In genomic region chr2:200703132-200703925, GRCh38 we compare ENCODE assay signal across 9 cellular contexts.
DNase-seq lines count a peak whose midpoint lies in the region; ATAC-seq, FAIRE-seq and TF ChIP-seq lines count a peak whose summit lies in the region.
"Had no signal": no experiment of that assay in that cellular context is flagged by ENCODE, and none has a peak within 500 bp of the region (broad histone marks: within the 10 kb centered on the region; RNA-seq: fewer than 3 reads in every experiment).

No MANE protein-coding gene starts in this region.

- H3K27me3 Mint-ChIP-seq in CD14-positive monocyte (ENCODE audit: low read depth in 3 of 3) = peaks cover 0 to 4% (median 0%) of the 10 kb centered on the region in 3 donors
- no peaks in the 10 kb centered on the region for H3K27me3 Mint-ChIP-seq in activated T-helper 17 cell treated with anti-CD3 and anti-CD28 coated beads, Interleukin-2, amount 50 U/mL, for 72 hours

- H3K36me3 ChIP-seq in heart left ventricle (no peaks in the 10 kb centered on the region), small intestine (ENCODE audit: control insufficient read depth in 2 of 2, insufficient read depth in 2 of 2, low read length in 2 of 2) (no peaks in the 10 kb centered on the region)
- H3K36me3 ChIP-seq: SJSA1 had no signal

- FAIRE-seq in small intestine (lab: Jason Lieb, UNC) = no peak

- no peaks in the 10 kb centered on the region for H3K9me3 Mint-ChIP-seq in CD14-positive monocyte
- H3K9me3 Mint-ChIP-seq in activated T-helper 17 cell treated with anti-CD3 and anti-CD28 coated beads, Interleukin-2, amount 50 U/mL, for 72 hours = no peaks in the 10 kb centered on the region

- peak; percentile 74 for TF ChIP-seq CTCF in CD14-positive monocyte (IDR thresholded peaks at IDR 0.05)
- peak; percentile 55 for TF ChIP-seq CTCF in GM13977 (IDR thresholded peaks at IDR 0.05; ENCODE audit: extremely low read depth, insufficient read depth, missing control alignments)
- TF ChIP-seq CTCF in heart left ventricle (IDR thresholded peaks at IDR 0.05) = peak in 11 of 12 donors; percentile 13 to 67 (median 57)

- peak; percentile 84 for ATAC-seq in activated T-helper 17 cell treated with anti-CD3 and anti-CD28 coated beads, Interleukin-2, amount 50 U/mL, for 72 hours (replicated peaks)
- ATAC-seq in heart left ventricle = no peak
- no peak for ATAC-seq in HG03460 (IDR thresholded peaks at IDR 0.05; ENCODE audit: unreplicated experiment)
- no peak for ATAC-seq in HG02763 (IDR thresholded peaks at IDR 0.05; ENCODE audit: unreplicated experiment)

- in situ Hi-C loops in GM13977 (cut with MboI; ENCODE audit: low pct_unique_long_range_greater_than_20kb, low sequenced_read_pairs, unreplicated experiment) = no loop called here

- H3K9me3 ChIP-seq in heart left ventricle (no peaks in the 10 kb centered on the region), small intestine (ENCODE audit: control insufficient read depth, low read depth) (no peaks in the 10 kb centered on the region)
- H3K9me3 ChIP-seq: SJSA1 had no signal

- 48 to 56% (median 49%) methylated on average over 6 of the region's 6 CpGs for WGBS in heart left ventricle, 4 donors
- 16 to 33% (median 16%) methylated on average over 6 of the region's 6 CpGs for WGBS in small intestine, 3 donors

- H3K27me3 ChIP-seq in heart left ventricle (no peaks in the 10 kb centered on the region), small intestine (ENCODE audit: control insufficient read depth in 2 of 2, insufficient read depth in 2 of 2, low read length in 2 of 2) (no peaks in the 10 kb centered on the region)

- H3K27ac ChIP-seq in heart left ventricle (no peak overlapping the region), small intestine (ENCODE audit: low read depth in 1 of 2, low read length in 1 of 2) (no peak overlapping the region)
- H3K27ac ChIP-seq: SJSA1 had no signal

- no peak overlapping the region for H3K4me3 Mint-ChIP-seq in CD14-positive monocyte
- peak overlapping the region; percentile 74 for H3K4me3 Mint-ChIP-seq in activated T-helper 17 cell treated with anti-CD3 and anti-CD28 coated beads, Interleukin-2, amount 50 U/mL, for 72 hours

- intact Hi-C loops in CD14-positive monocyte (cut with micrococcal nuclease) (loop anchor here (5.0 to 10.0 kb wide), 2 partner anchors 126 to 719 kb away; no protein-coding TSS in a partner anchor), heart left ventricle (cut with DNase I) (loop anchor here (2.0 to 10.0 kb wide), 9 partner anchors 119 to 731 kb away; partner anchors contain the start of gene AOX1 (in 1 of the 10))

- peaks cover 0 to 9% (median 0%) of the 10 kb centered on the region in 12 donors for H3K4me1 ChIP-seq in heart left ventricle
- H3K4me1 ChIP-seq in small intestine (ENCODE audit: control insufficient read depth in 2 of 2, insufficient read depth in 1 of 2, low read depth in 1 of 2, low read length in 1 of 2) = peaks cover 0 to 2% of the 10 kb centered on the region in 2 donors
- H3K4me1 ChIP-seq: SJSA1 had no signal

- peaks cover 15% of the 10 kb centered on the region for H3K4me1 Mint-ChIP-seq in CD14-positive monocyte
- H3K4me1 Mint-ChIP-seq in activated T-helper 17 cell treated with anti-CD3 and anti-CD28 coated beads, Interleukin-2, amount 50 U/mL, for 72 hours = peaks cover 22% of the 10 kb centered on the region

- H3K27ac Mint-ChIP-seq in CD14-positive monocyte = peak overlapping the region in 2 of 7 donors; percentile 2 to 11
- H3K27ac Mint-ChIP-seq in activated T-helper 17 cell treated with anti-CD3 and anti-CD28 coated beads, Interleukin-2, amount 50 U/mL, for 72 hours = peak overlapping the region; percentile 97

- TF ChIP-seq POLR2A in heart left ventricle (IDR thresholded peaks at IDR 0.05) = no peak

- H3K36me3 Mint-ChIP-seq in CD14-positive monocyte = no peaks in the 10 kb centered on the region
- peaks cover 6% of the 10 kb centered on the region for H3K36me3 Mint-ChIP-seq in activated T-helper 17 cell treated with anti-CD3 and anti-CD28 coated beads, Interleukin-2, amount 50 U/mL, for 72 hours (ENCODE audit: low read depth)

- DNase-seq in CD14-positive monocyte (ENCODE audit: low spot score) (no peak), GM13977 (ENCODE audit: low spot score) (no peak), NCI-H345 (lab: John Stamatoyannopoulos, UW) (peak; percentile 41), heart left ventricle (peak in 1 of 5 donors; percentile 15), small intestine (peak; percentile 54)

- H3K4me3 ChIP-seq in heart left ventricle (no peak overlapping the region), small intestine (ENCODE audit: low read depth in 1 of 2, low read length in 2 of 2) (no peak overlapping the region)
- H3K4me3 ChIP-seq: SJSA1 had no signal

Comparison
In these comparisons a context has a peak if more than half of its experiments do, and no peak if none do; other contexts are left out.
1. DNase-seq: peak in NCI-H345 (single experiment) and small intestine (single experiment); none in CD14-positive monocyte (single experiment) and GM13977 (single experiment).
2. Peak in every context shown above with its lines, with median percentiles within 50 percentile points of each other: CTCF ChIP-seq.